ENCODE assay signal across 2 cellular contexts in genomic region chr4:40216622-40217366, GRCh38.
A peak's percentile ranks its signal among the peaks of the same experiment; 100 is the strongest.
TF ChIP-seq lines count a peak whose summit lies in the region.

No MANE protein-coding gene starts in this region.

TF ChIP-seq in SK-N-SH treated with all-trans-retinoic acid at 6 μM for 48 hours, 23 proteins besides CTCF, POLR2A, EP300 and RAD21 (continued from another document):
- TF ChIP-seq PATZ1 (CRISPR knock-in tag; IDR thresholded peaks at IDR 0.05; ENCODE audit: borderline replicate concordance): no peak
- no peak for TF ChIP-seq ZC3H10 (CRISPR knock-in tag; IDR thresholded peaks at IDR 0.05)

TF ChIP-seq in GM12878, 131 proteins besides CTCF, POLR2A, EP300 and RAD21 (continued from another document):
- TF ChIP-seq ZBTB4 (CRISPR knock-in tag; IDR thresholded peaks at IDR 0.05) (no peak), ATF2 (IDR thresholded peaks at IDR 0.05; ENCODE audit: low read length) (0 out of 2 replicates have a peak, but pooled peaks have one; percentile 20)
